ENCODE assay signal across 25 cellular contexts in genomic region chr12:126196263-126196662, GRCh38.
"Had no signal": no experiment of that assay in that cellular context is flagged by ENCODE, and none has a peak within 500 bp of the region (broad histone marks: within the 10 kb centered on the region; RNA-seq: fewer than 3 reads in every experiment).

No MANE protein-coding gene starts in this region.

- ATAC-seq: effector memory CD8-positive, alpha-beta T cell; esophagus mucosa; foreskin keratinocyte; gastrocnemius medialis; gastroesophageal sphincter; heart left ventricle; heart right ventricle had no signal

- H3K4me3 ChIP-seq: colonic mucosa, coronary artery, dorsolateral prefrontal cortex, esophagus muscularis mucosa, esophagus squamous epithelium, gastrocnemius medialis, gastroesophageal sphincter, heart left ventricle, heart right ventricle, hepatocyte had no signal

- H3K9me3 ChIP-seq: colonic mucosa, esophagus muscularis mucosa, esophagus squamous epithelium, gastrocnemius medialis, gastroesophageal sphincter, heart left ventricle, heart right ventricle had no signal

- H3K27me3 ChIP-seq: colonic mucosa, foreskin keratinocyte had no signal

- H3K79me2 ChIP-seq: hepatocyte had no signal

- H3K27ac ChIP-seq: colonic mucosa, coronary artery, dorsolateral prefrontal cortex, epithelial cell of prostate, esophagus muscularis mucosa, esophagus squamous epithelium, foreskin keratinocyte, gastrocnemius medialis, gastroesophageal sphincter, heart left ventricle, heart right ventricle, hepatocyte had no signal

- H3K4me2 ChIP-seq: hepatocyte had no signal

- DNase-seq: colonic mucosa; cortex of kidney; dermis blood vessel endothelial cell; dorsolateral prefrontal cortex; effector CD4-positive, alpha-beta T cell; effector CD8-positive, alpha-beta T cell; effector memory CD4-positive, alpha-beta T cell; effector memory CD8-positive, alpha-beta T cell; endodermal cell; erythroblast; esophagus squamous epithelium; foreskin fibroblast; foreskin keratinocyte; foreskin melanocyte; gastrocnemius medialis; glutamatergic neuron; head of caudate nucleus; heart left ventricle; heart right ventricle had no signal

- H3K4me1 ChIP-seq: colonic mucosa, foreskin keratinocyte, gastrocnemius medialis, heart right ventricle had no signal

- H3K36me3 ChIP-seq: colonic mucosa, esophagus muscularis mucosa, esophagus squamous epithelium, gastrocnemius medialis, gastroesophageal sphincter, heart left ventricle, heart right ventricle had no signal

- H2AFZ ChIP-seq: hepatocyte had no signal
